ENCODE assay signal across 9 cellular contexts in the genomic region with DNA sequence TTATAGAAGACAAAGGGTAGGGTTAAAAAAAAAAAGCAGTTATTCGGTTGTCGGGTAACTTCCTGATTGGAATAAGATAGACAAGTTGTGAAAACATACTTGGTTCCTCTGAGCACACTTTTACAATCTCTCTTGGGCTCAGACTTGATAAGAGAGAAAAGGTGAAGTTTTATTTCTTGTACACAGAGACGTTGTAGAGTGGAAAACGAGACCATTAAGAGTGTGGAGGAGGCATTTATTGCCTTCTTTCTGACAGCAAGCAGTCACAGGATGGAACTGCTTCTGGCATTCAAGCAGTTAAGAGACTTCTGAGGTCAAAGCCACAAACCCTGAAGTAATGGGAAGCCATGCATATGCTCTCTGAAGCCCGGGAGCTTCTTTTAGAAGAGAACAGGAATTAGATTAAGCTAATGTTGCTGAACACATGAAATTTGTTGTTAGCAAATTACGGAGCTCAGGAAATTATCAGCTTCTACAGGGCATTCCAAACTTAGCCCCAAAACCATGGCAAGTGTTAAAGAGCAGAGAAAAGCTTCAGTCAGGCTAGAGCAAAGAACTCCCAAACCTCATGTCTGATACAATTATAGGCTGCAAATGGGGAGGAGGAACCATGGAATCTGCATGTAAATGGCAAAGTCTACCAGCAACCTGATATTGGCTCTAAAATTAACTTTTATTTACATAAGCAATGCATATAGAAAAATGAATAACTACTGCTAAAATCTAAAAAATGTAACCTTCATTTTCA. TPM values are rescaled to one million over a fixed set of nuclear protein-coding genes. Genes with fewer than 3 reads are reported as not detected.
DNase-seq lines count a peak whose midpoint lies in the region; ATAC-seq and TF ChIP-seq lines count a peak whose summit lies in the region.
"Had no signal": no experiment of that assay in that cellular context is flagged by ENCODE, and none has a peak within 500 bp of the region (broad histone marks: within the 10 kb centered on the region; RNA-seq: fewer than 3 reads in every experiment).

No MANE protein-coding gene starts in this region.

- no peak for TF ChIP-seq POLR2A in transverse colon (IDR thresholded peaks at IDR 0.05)

- no peaks in the 10 kb centered on the region for H3K9me3 ChIP-seq in cardiac muscle cell (ENCODE audit: low read depth)
- no peaks in the 10 kb centered on the region for H3K9me3 ChIP-seq in right cardiac atrium (ENCODE audit: control insufficient read depth, low read length)
- no peaks in the 10 kb centered on the region for H3K9me3 ChIP-seq in T-helper 17 cell (ENCODE audit: control insufficient read depth, low read length, poor library complexity, severe bottlenecking)
- no peaks in the 10 kb centered on the region for H3K9me3 ChIP-seq in transverse colon

- peak overlapping the region; percentile 81 for H3K27ac Mint-ChIP-seq in T-helper 17 cell

- in situ Hi-C loops in transverse colon (cut with MboI; ENCODE audit: low pct_ligation_motif_present in 1 of 4, low pct_unique_long_range_greater_than_20kb in 1 of 4, low sequenced_read_pairs in 3 of 4) = no loop called here

- no peak overlapping the region for H3K4me3 ChIP-seq in cardiac muscle cell
- no peak overlapping the region for H3K4me3 ChIP-seq in right cardiac atrium (ENCODE audit: low read length)
- H3K4me3 ChIP-seq in transverse colon = no peak overlapping the region

- intact Hi-C loops in right cardiac atrium (cut with DNase I) = no loop called here
- intact Hi-C loops in transverse colon (cut with DNase I; ENCODE audit: low total_unique reads) = no loop called here

- H3K27ac ChIP-seq in cardiac muscle cell (peak overlapping the region; percentile 56), right cardiac atrium (ENCODE audit: low read length) (no peak overlapping the region), transverse colon (peak overlapping the region; percentile 28 to 62 (median 52))

- no peaks in the 10 kb centered on the region for H3K36me3 Mint-ChIP-seq in T-helper 17 cell (ENCODE audit: low read depth)

- H3K27me3 Mint-ChIP-seq in T-helper 17 cell = no peaks in the 10 kb centered on the region

- ATAC-seq in right cardiac atrium = no peak
- ATAC-seq in T-helper 17 cell = peak; percentile 61
- ATAC-seq: Panc1 had no signal

- TF ChIP-seq EP300 in transverse colon (IDR thresholded peaks at IDR 0.05; ENCODE audit: low read depth) = no peak

- WGBS in right cardiac atrium = 6% methylated on average over 6 of the region's 6 CpGs
- 5 to 14% methylated on average over 6 of the region's 6 CpGs for WGBS in transverse colon (ENCODE audit: low coverage in 1 of 2), 2 donors

- DNase-seq in cardiac muscle cell (ENCODE audit: low read depth in 1 of 2, low spot score in 1 of 2) (peak in 1 of 2 donors; percentile 37), right cardiac atrium (no peak), T-helper 17 cell (no peak), glomerular visceral epithelial cell (ENCODE audit: extremely low spot score) (peak; percentile 53), transverse colon (no peak), DMS 273 (lab: John Stamatoyannopoulos, UW; ENCODE audit: unreplicated experiment) (no peak), SK-N-DZ (ENCODE audit: low spot score) (no peak), NCI-H2029 (lab: John Stamatoyannopoulos, UW) (no peak)

- no peaks in the 10 kb centered on the region for H3K27me3 ChIP-seq in cardiac muscle cell
- H3K27me3 ChIP-seq in right cardiac atrium (ENCODE audit: control insufficient read depth, insufficient read depth) = no peaks in the 10 kb centered on the region
- no peaks in the 10 kb centered on the region for H3K27me3 ChIP-seq in transverse colon

- peak overlapping the region; percentile 85 for H3K4me3 Mint-ChIP-seq in T-helper 17 cell

- H3K4me1 ChIP-seq in cardiac muscle cell (ENCODE audit: low read depth) = peaks cover 32% of the 10 kb centered on the region
- peaks cover 3% of the 10 kb centered on the region for H3K4me1 ChIP-seq in right cardiac atrium (ENCODE audit: control insufficient read depth, insufficient read depth, low read length)
- peaks cover 6 to 53% (median 16%) of the 10 kb centered on the region in 4 donors for H3K4me1 ChIP-seq in transverse colon

- TF ChIP-seq CTCF in cardiac muscle cell (IDR thresholded peaks at IDR 0.05; ENCODE audit: low read depth, low read length) (no peak), transverse colon (IDR thresholded peaks at IDR 0.05) (no peak)

- H3K36me3 ChIP-seq in cardiac muscle cell (no peaks in the 10 kb centered on the region), transverse colon (no peaks in the 10 kb centered on the region)

- peaks cover 80% of the 10 kb centered on the region for H3K4me1 Mint-ChIP-seq in T-helper 17 cell

RNA-seq across cellular contexts. Expression of gene S1PR1, which starts 26.0 kb away (rescaled TPM):
- 58.6 and 62.2 TPM in 2 replicates for total RNA-seq in cardiac muscle cell
- polyA plus RNA-seq in cardiac muscle cell = 58.1 and 59.1 TPM in 2 replicates
- total RNA-seq in right cardiac atrium = 10 to 100 TPM; 54.2 to 62.4 (median 59.8) TPM
- polyA plus RNA-seq in right cardiac atrium = 58.0 TPM
- total RNA-seq in T-helper 17 cell = 100 to 1,000 TPM; 157 to 226 TPM
- 10 to 100 TPM in 2 of 4 donors, 1 to 10 TPM in 2; 5.6 to 58.1 (median 10.4) TPM for total RNA-seq in transverse colon
- polyA plus RNA-seq in SK-N-DZ (2014; cell fraction: cytosol; rRNA removed) = not detected in 2 replicates
- 0.16 and 0.17 TPM in 2 replicates for polyA plus RNA-seq in SK-N-DZ (2014; cell fraction: nucleus; rRNA removed)
